Comparison of ENCODE assay signal across 10 cellular contexts in the genomic region with DNA sequence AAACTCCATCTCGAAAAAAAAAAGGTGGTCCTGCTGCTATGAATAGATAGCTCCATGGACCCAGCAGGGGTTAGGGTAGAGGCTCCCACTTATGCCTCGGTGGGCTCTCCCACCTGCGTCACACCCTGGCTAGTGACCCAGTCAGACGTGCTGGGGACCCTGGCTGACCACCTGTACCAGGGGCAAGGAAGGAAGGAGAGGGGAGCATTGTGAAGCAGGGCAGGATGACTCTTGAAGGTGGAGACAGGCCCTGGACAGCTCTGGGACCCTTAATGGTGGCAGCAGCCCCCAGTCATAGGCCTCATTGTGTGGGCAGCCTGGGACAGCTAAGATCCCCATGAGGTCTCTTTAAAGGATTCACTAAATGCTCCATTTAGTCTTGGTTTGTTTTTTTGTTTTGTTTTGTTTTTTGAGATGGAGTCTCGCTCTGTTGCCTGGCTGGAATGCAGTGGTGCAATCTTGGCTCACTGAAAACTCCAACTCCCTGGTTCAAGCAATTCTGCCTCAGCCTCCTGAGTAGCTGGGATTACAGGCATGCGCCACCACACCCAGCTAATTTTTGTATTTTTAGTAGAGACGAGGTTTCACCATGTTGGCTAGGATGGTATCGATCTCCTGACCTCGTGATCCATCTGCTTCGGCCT. TPM values are rescaled to one million over a fixed set of nuclear protein-coding genes. Genes with fewer than 3 reads are reported as not detected.
DNase-seq lines count a peak whose midpoint lies in the region; ATAC-seq and TF ChIP-seq lines count a peak whose summit lies in the region.
"Had no signal": no experiment of that assay in that cellular context is flagged by ENCODE, and none has a peak within 500 bp of the region (broad histone marks: within the 10 kb centered on the region; RNA-seq: fewer than 3 reads in every experiment).

No MANE protein-coding gene starts in this region.

- H3K27ac Mint-ChIP-seq in CD8-positive, alpha-beta T cell = peak overlapping the region; percentile 78
- H3K27ac Mint-ChIP-seq in T-helper 17 cell = peak overlapping the region; percentile 72

- peaks cover 58% of the 10 kb centered on the region for H3K4me1 ChIP-seq in CD8-positive, alpha-beta T cell (ENCODE audit: insufficient read depth, low read length)

- CTCF ChIA-PET in CD8-positive, alpha-beta T cell (lab: Charles Lee) = interaction anchor here (0.7 to 2.8 kb wide), 3 partner anchors 29 to 138 kb away, joined by 3 to 9 read pairs (median 3); no protein-coding TSS in a partner anchor

- intact Hi-C loops in CD8-positive, alpha-beta T cell (cut with DNase I, micrococcal nuclease) = no loop called here
- intact Hi-C loops in left colon (cut with DNase I, micrococcal nuclease) = no loop called here

- H3K4me3 ChIP-seq in CD8-positive, alpha-beta T cell (ENCODE audit: low read depth, low read length) = no peak overlapping the region

- peaks cover 64% of the 10 kb centered on the region for H3K4me1 Mint-ChIP-seq in CD8-positive, alpha-beta T cell (ENCODE audit: low read depth)
- H3K4me1 Mint-ChIP-seq in T-helper 17 cell = peaks cover 45% of the 10 kb centered on the region

- H3K9me3 ChIP-seq in CD8-positive, alpha-beta T cell (ENCODE audit: low read length) = no peaks in the 10 kb centered on the region
- H3K9me3 ChIP-seq in T-helper 17 cell (ENCODE audit: control insufficient read depth, low read length, poor library complexity, severe bottlenecking) = no peaks in the 10 kb centered on the region

- no peak for TF ChIP-seq CTCF in CD8-positive, alpha-beta T cell (IDR thresholded peaks at IDR 0.05)

- no peaks in the 10 kb centered on the region for H3K9me3 Mint-ChIP-seq in CD8-positive, alpha-beta T cell

- peaks cover 44% of the 10 kb centered on the region for H3K36me3 Mint-ChIP-seq in CD8-positive, alpha-beta T cell
- H3K36me3 Mint-ChIP-seq in T-helper 17 cell (ENCODE audit: low read depth) = peaks cover 10% of the 10 kb centered on the region

- no peaks in the 10 kb centered on the region for H3K27me3 Mint-ChIP-seq in CD8-positive, alpha-beta T cell (ENCODE audit: low read depth)
- no peaks in the 10 kb centered on the region for H3K27me3 Mint-ChIP-seq in T-helper 17 cell

- POLR2A ChIA-PET in CD8-positive, alpha-beta T cell (lab: Charles Lee) = interaction anchor here (1.2 to 3.8 kb wide), 8 partner anchors 8 to 112 kb away, joined by 3 to 33 read pairs (median 6); partner anchors contain the start of genes CHTOP, S100A6 and SNAPIN

- peaks cover 23% of the 10 kb centered on the region for H3K36me3 ChIP-seq in CD8-positive, alpha-beta T cell (ENCODE audit: insufficient read depth, low read length)

- no peak for ATAC-seq in CD8-positive, alpha-beta T cell
- ATAC-seq in T-helper 17 cell (no peak), left colon (peak; percentile 12), GM21381 (IDR thresholded peaks at IDR 0.05; ENCODE audit: unreplicated experiment) (no peak)

- H3K27me3 ChIP-seq in CD8-positive, alpha-beta T cell (ENCODE audit: insufficient read depth, low read length) = no peaks in the 10 kb centered on the region

- DNase-seq in CD8-positive, alpha-beta T cell = no peak
- DNase-seq in T-helper 17 cell (no peak), left colon (no peak), NCI-H1048 (lab: John Stamatoyannopoulos, UW) (no peak), NCI-H187 (lab: John Stamatoyannopoulos, UW) (no peak)
- DNase-seq: amygdala; H7; NCI-H1092 treated with DMSO at 0.1 percent for 48 hours; stimulated activated CD8-positive, alpha-beta memory T cell treated with anti-CD3 and anti-CD28 coated beads, Interleukin-4, amount 100 ng/mL, for 48 hours had no signal

- H3K4me3 Mint-ChIP-seq in CD8-positive, alpha-beta T cell = peak overlapping the region; percentile 5
- H3K4me3 Mint-ChIP-seq in T-helper 17 cell = no peak overlapping the region

- H3K27ac ChIP-seq in CD8-positive, alpha-beta T cell (ENCODE audit: low read depth, low read length) = no peak overlapping the region

RNA-seq across cellular contexts. Expression of gene SNAPIN, which starts 10.4 kb away (rescaled TPM):
- 1 to 10 TPM; 6.1 to 6.5 TPM for total RNA-seq in CD8-positive, alpha-beta T cell
- total RNA-seq in T-helper 17 cell (10 to 100 TPM; 17.6 to 18.2 TPM), left colon (10 to 100 TPM; 23.6 to 25.1 TPM)

RNA-seq across cellular contexts. Expression of gene CHTOP, which starts 14.3 kb away (rescaled TPM):
- 10 to 100 TPM; 79.1 to 81.2 TPM for total RNA-seq in CD8-positive, alpha-beta T cell
- total RNA-seq in T-helper 17 cell = 10 to 100 TPM; 82.0 to 82.4 TPM
- total RNA-seq in left colon = 10 to 100 TPM; 54.0 to 61.5 TPM

RNA-seq across cellular contexts. Expression of gene S100A1, which starts 19.9 kb away (rescaled TPM):
- not detected for total RNA-seq in CD8-positive, alpha-beta T cell
- total RNA-seq in T-helper 17 cell (not detected), left colon (1 to 10 TPM; 1.6 to 1.9 TPM)

RNA-seq across cellular contexts. Expression of gene S100A13, which starts 20.8 kb away (rescaled TPM):
- total RNA-seq in CD8-positive, alpha-beta T cell = 1 to 10 TPM; 3.9 to 4.9 TPM
- 1 to 10 TPM; 3.1 to 4.6 TPM for total RNA-seq in T-helper 17 cell
- 10 to 100 TPM; 46.2 to 59.1 TPM for total RNA-seq in left colon

RNA-seq across cellular contexts. Expression of gene ILF2, which starts 22.7 kb away (rescaled TPM):
- total RNA-seq in CD8-positive, alpha-beta T cell = 100 to 1,000 TPM; 150 to 156 TPM
- total RNA-seq in T-helper 17 cell = 100 to 1,000 TPM; 136 to 142 TPM
- total RNA-seq in left colon = 100 to 1,000 TPM in 1 of 2 donors, 10 to 100 TPM in 1; 93.1 to 113 TPM
